In genomic region chr1:12501661-12502060, GRCh38 we compare ENCODE assay signal across 12 cellular contexts.
DNase-seq lines count a peak whose midpoint lies in the region; ATAC-seq, FAIRE-seq and TF ChIP-seq lines count a peak whose summit lies in the region.
"Had no signal": no experiment of that assay in that cellular context is flagged by ENCODE, and none has a peak within 500 bp of the region (broad histone marks: within the 10 kb centered on the region; RNA-seq: fewer than 3 reads in every experiment).

No MANE protein-coding gene starts in this region.

- H3K27ac ChIP-seq in K562 (ENCODE audit: extremely low read depth, low read depth, low read length) (no peak overlapping the region), mesenchymal stem cell (ENCODE audit: low read length, poor library complexity, severe bottlenecking) (no peak overlapping the region), Karpas-422 (ENCODE audit: low read length) (no peak overlapping the region), vagina (no peak overlapping the region)
- H3K27ac ChIP-seq: esophagus squamous epithelium had no signal

- H3K27me3 ChIP-seq in K562 (ENCODE audit: control insufficient read depth in 2 of 2, insufficient read depth in 2 of 2, low read length in 2 of 2) = no peaks in the 10 kb centered on the region
- H3K27me3 ChIP-seq in mesenchymal stem cell (ENCODE audit: control insufficient read depth in 1 of 2, insufficient read depth in 1 of 2, low read length in 2 of 2) = no peaks in the 10 kb centered on the region
- H3K27me3 ChIP-seq in Karpas-422 (ENCODE audit: low read length) = no peaks in the 10 kb centered on the region
- H3K27me3 ChIP-seq in vagina = no peaks in the 10 kb centered on the region
- H3K27me3 ChIP-seq: esophagus squamous epithelium had no signal

- no peak overlapping the region for H2BK120ac ChIP-seq in mesenchymal stem cell (ENCODE audit: low read depth, low read length)

- H2BK15ac ChIP-seq in mesenchymal stem cell (ENCODE audit: low read depth, poor library complexity, severe bottlenecking) = no peak overlapping the region

- H2AFZ ChIP-seq in K562 (ENCODE audit: low read depth, low read length) = no peak overlapping the region
- H2AFZ ChIP-seq in mesenchymal stem cell (ENCODE audit: low read depth, low read length) = no peak overlapping the region
- no peak overlapping the region for H2AFZ ChIP-seq in Karpas-422 (ENCODE audit: low read length)

- POLR2A ChIA-PET in K562 (lab: Yijun Ruan, JAX) = interaction anchor here (0.7 to 2.0 kb wide), 2 partner anchors 11 to 106 kb away, joined by 3 to 5 read pairs; no protein-coding TSS in a partner anchor

- peaks cover 4% of the 10 kb centered on the region for H3K79me1 ChIP-seq in mesenchymal stem cell (replicated peaks; ENCODE audit: low read length, poor library complexity, severe bottlenecking)

- H3K9me2 ChIP-seq in Karpas-422 (replicated peaks; ENCODE audit: insufficient read depth, low read length) = no peaks in the 10 kb centered on the region

- H3K4me2 ChIP-seq in K562 (ENCODE audit: insufficient read depth, low read length) (no peak overlapping the region), mesenchymal stem cell (ENCODE audit: low read length, poor library complexity, severe bottlenecking) (no peak overlapping the region), Karpas-422 (ENCODE audit: low read depth, low read length, poor library complexity, severe bottlenecking) (no peak overlapping the region)

- no peak for TF ChIP-seq RAD21 in K562 (CRISPR knock-in tag; conservative IDR thresholded peaks at IDR 0.05 in 1 of 2, IDR thresholded peaks at IDR 0.05 in 1 of 2)

- no peak overlapping the region for H2BK5ac ChIP-seq in mesenchymal stem cell (ENCODE audit: low read depth, low read length, poor library complexity, severe bottlenecking)

- BruUV-seq in K562 (replicated peaks; lab: Mats Ljungman, UMichigan) = no TSS peak

- in situ Hi-C loops in K562 (cut with MboI) = no loop called here

- FAIRE-seq in HTR-8/SVneo (lab: Jason Lieb, UNC) = no peak
- FAIRE-seq in K562 (lab: Jason Lieb, UNC) = no peak

- ATAC-seq in K562 = no peak

- no peak overlapping the region for H4K91ac ChIP-seq in mesenchymal stem cell (ENCODE audit: low read length)

- TF ChIP-seq CTCF in K562 (IDR thresholded peaks at IDR 0.05 in 2 of 3, conservative IDR thresholded peaks at IDR 0.05 in 1 of 3; ENCODE audit: insufficient read depth in 2 of 3, low read depth in 1 of 3, low read length in 3 of 3) (no peak), vagina (IDR thresholded peaks at IDR 0.05) (no peak)

- no peak overlapping the region for H3K18ac ChIP-seq in mesenchymal stem cell (ENCODE audit: low read depth in 1 of 2, low read length in 2 of 2)

- TF ChIP-seq POLR2A in K562 (conservative IDR thresholded peaks at IDR 0.05) (no peak), vagina (IDR thresholded peaks at IDR 0.05) (no peak)

- CTCF ChIA-PET in K562 (lab: Yijun Ruan, JAX; ENCODE audit: low intra/inter-chr PET ratio) = no interaction called here

- no peak overlapping the region for H3K23ac ChIP-seq in mesenchymal stem cell (ENCODE audit: low read length in 2 of 2)

- H2BK12ac ChIP-seq in mesenchymal stem cell (ENCODE audit: low read length in 2 of 2) = no peak overlapping the region

- H3K9ac ChIP-seq in K562 (ENCODE audit: insufficient read depth in 1 of 2, low read depth in 2 of 2, low read length in 2 of 2) = peak overlapping the region in 1 of 2 experiments; percentile 78; a peak in 2 of 4 replicates
- H3K9ac ChIP-seq in mesenchymal stem cell (ENCODE audit: low read length) = no peak overlapping the region
- H3K9ac ChIP-seq in Karpas-422 (ENCODE audit: low read length) = no peak overlapping the region

- H3K14ac ChIP-seq in mesenchymal stem cell (ENCODE audit: low read length in 2 of 2) = no peak overlapping the region

- no peaks in the 10 kb centered on the region for H4K20me1 ChIP-seq in K562 (replicated peaks; ENCODE audit: control insufficient read depth, insufficient read depth, low read length)
- no peaks in the 10 kb centered on the region for H4K20me1 ChIP-seq in Karpas-422 (ENCODE audit: insufficient read depth, low read depth, low read length)

- peaks cover 7% of the 10 kb centered on the region; the same call in 1 of the 3 replicates for H3K79me2 ChIP-seq in K562 (ENCODE audit: control insufficient read depth, insufficient read depth, low read length)
- H3K79me2 ChIP-seq in Karpas-422 (ENCODE audit: low read length) = no peaks in the 10 kb centered on the region

- H3K4me1 ChIP-seq in K562 (replicated peaks in 1 of 2; ENCODE audit: control insufficient read depth in 2 of 2, insufficient read depth in 2 of 2, low read length in 2 of 2) = peaks cover 15 to 24% of the 10 kb centered on the region in 2 experiments; a peak in 4 of 5 replicates
- peaks cover 4% of the 10 kb centered on the region for H3K4me1 ChIP-seq in mesenchymal stem cell (ENCODE audit: control insufficient read depth, insufficient read depth, low read depth, low read length)
- no peaks in the 10 kb centered on the region for H3K4me1 ChIP-seq in Karpas-422 (ENCODE audit: low read length)
- H3K4me1 ChIP-seq in vagina = peaks cover 13% of the 10 kb centered on the region

- H2AK5ac ChIP-seq in mesenchymal stem cell (ENCODE audit: low read length, severe bottlenecking) = no peak overlapping the region

- intact Hi-C loops in K562 (cut with micrococcal nuclease) = no loop called here
- intact Hi-C loops in vagina (cut with DNase I) = no loop called here

- H3K4me3 ChIP-seq in K562 (no peak overlapping the region), mesenchymal stem cell (ENCODE audit: insufficient read depth in 1 of 2, low read depth in 1 of 2, low read length in 2 of 2) (no peak overlapping the region), Karpas-422 (ENCODE audit: low read length) (no peak overlapping the region), vagina (no peak overlapping the region)
- H3K4me3 ChIP-seq: esophagus squamous epithelium had no signal

- H3K9me1 ChIP-seq in K562 (ENCODE audit: control insufficient read depth, insufficient read depth, low read length) = peaks cover 3% of the 10 kb centered on the region

- peaks cover 49% of the 10 kb centered on the region for H3K36me3 ChIP-seq in K562 (ENCODE audit: control insufficient read depth, insufficient read depth, low read length)
- peaks cover 14 to 25% of the 10 kb centered on the region in 2 experiments for H3K36me3 ChIP-seq in mesenchymal stem cell (ENCODE audit: control insufficient read depth in 1 of 2, insufficient read depth in 2 of 2, low read depth in 1 of 2, low read length in 2 of 2)
- no peaks in the 10 kb centered on the region for H3K36me3 ChIP-seq in Karpas-422 (ENCODE audit: insufficient read depth, low read length)
- H3K36me3 ChIP-seq in vagina = peaks cover 0 to 24% of the 10 kb centered on the region in 2 donors

- DNase-seq in Daoy (ENCODE audit: low read depth) (peak; percentile 56), HTR-8/SVneo (ENCODE audit: insufficient read length, low spot score) (peak; percentile 34), K562 (ENCODE audit: extremely low read depth in 1 of 4, low spot score in 3 of 4) (no peak), mesenchymal stem cell (peak; percentile 18), NCI-H345 treated with DMSO at 0.1 percent for 48 hours (lab: John Stamatoyannopoulos, UW; ENCODE audit: unreplicated experiment) (no peak), Karpas-422 (no peak), vagina (ENCODE audit: extremely low spot score in 2 of 2) (no peak)
- no peak for DNase-seq in effector CD4-positive, alpha-beta T cell
- DNase-seq: esophagus squamous epithelium; left cardiac atrium; NCI-H187 treated with DMSO at 0.1 percent for 48 hours; stimulated activated naive CD4-positive, alpha-beta T cell treated with Interleukin-2 at 50 U/mL for 16 hours had no signal

- no peak overlapping the region for H4K8ac ChIP-seq in mesenchymal stem cell (ENCODE audit: low read length)

- H3K9me3 ChIP-seq in K562 (replicated peaks; ENCODE audit: control insufficient read depth, insufficient read depth, low read depth, low read length) = no peaks in the 10 kb centered on the region
- H3K9me3 ChIP-seq in mesenchymal stem cell (ENCODE audit: control insufficient read depth, low read length) = no peaks in the 10 kb centered on the region
- H3K9me3 ChIP-seq in Karpas-422 (ENCODE audit: low read length) = no peaks in the 10 kb centered on the region
- no peaks in the 10 kb centered on the region for H3K9me3 ChIP-seq in vagina
- H3K9me3 ChIP-seq: esophagus squamous epithelium had no signal

- no peak for TF ChIP-seq EP300 in K562 (IDR thresholded peaks at IDR 0.05; ENCODE audit: low read length)

- no peak overlapping the region for H3K4ac ChIP-seq in mesenchymal stem cell (ENCODE audit: low read depth in 1 of 2, low read length in 2 of 2)

- WGBS in K562 (ENCODE audit: insufficient coverage, low coverage, missing lambda C conversion rate) = 82% methylated on average over 9 of the region's 9 CpGs
- WGBS in mesenchymal stem cell = 74% methylated on average over 8 of the region's 9 CpGs

TF ChIP-seq in K562, 482 proteins besides CTCF, POLR2A, EP300 and RAD21:
- no peak for TF ChIP-seq LCOR (CRISPR knock-in tag; IDR thresholded peaks at IDR 0.05)
- TF ChIP-seq ZFX (CRISPR knock-in tag; IDR thresholded peaks at IDR 0.05) = no peak
- TF ChIP-seq FOXJ3 (CRISPR knock-in tag; IDR thresholded peaks at IDR 0.05) = no peak
- TF ChIP-seq, protein P1, sequence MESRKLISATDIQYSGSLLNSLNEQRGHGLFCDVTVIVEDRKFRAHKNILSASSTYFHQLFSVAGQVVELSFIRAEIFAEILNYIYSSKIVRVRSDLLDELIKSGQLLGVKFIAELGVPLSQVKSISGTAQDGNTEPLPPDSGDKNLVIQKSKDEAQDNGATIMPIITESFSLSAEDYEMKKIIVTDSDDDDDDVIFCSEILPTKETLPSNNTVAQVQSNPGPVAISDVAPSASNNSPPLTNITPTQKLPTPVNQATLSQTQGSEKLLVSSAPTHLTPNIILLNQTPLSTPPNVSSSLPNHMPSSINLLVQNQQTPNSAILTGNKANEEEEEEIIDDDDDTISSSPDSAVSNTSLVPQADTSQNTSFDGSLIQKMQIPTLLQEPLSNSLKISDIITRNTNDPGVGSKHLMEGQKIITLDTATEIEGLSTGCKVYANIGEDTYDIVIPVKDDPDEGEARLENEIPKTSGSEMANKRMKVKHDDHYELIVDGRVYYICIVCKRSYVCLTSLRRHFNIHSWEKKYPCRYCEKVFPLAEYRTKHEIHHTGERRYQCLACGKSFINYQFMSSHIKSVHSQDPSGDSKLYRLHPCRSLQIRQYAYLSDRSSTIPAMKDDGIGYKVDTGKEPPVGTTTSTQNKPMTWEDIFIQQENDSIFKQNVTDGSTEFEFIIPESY (CRISPR knock-in tag; IDR thresholded peaks at IDR 0.05) = 0 out of 2 replicates have a peak, but pooled peaks have one; percentile 18
- no peak for TF ChIP-seq PRPF4 (IDR thresholded peaks at IDR 0.05; ENCODE audit: insufficient read depth, low read depth, low read length, poor library complexity, severe bottlenecking)

Comparison
In these comparisons a context has a peak if more than half of its experiments do, and no peak if none do; other contexts are left out.
1. DNase-seq: peak in Daoy (single experiment), HTR-8/SVneo (single experiment) and mesenchymal stem cell (single experiment); none in K562 (0 of 4), effector CD4-positive, alpha-beta T cell (single experiment), NCI-H345 treated with DMSO at 0.1 percent for 48 hours (single experiment), Karpas-422 (single experiment) and vagina (0 of 2).